Comparison of ENCODE assay signal across 9 cellular contexts in genomic region chr12:16939871-16940306, GRCh38.
DNase-seq lines count a peak whose midpoint lies in the region; ATAC-seq and TF ChIP-seq lines count a peak whose summit lies in the region.
"Had no signal": no experiment of that assay in that cellular context is flagged by ENCODE, and none has a peak within 500 bp of the region (broad histone marks: within the 10 kb centered on the region; RNA-seq: fewer than 3 reads in every experiment).

No MANE protein-coding gene starts in this region.

- H3K27ac ChIP-seq in SU-DHL-6 (ENCODE audit: low read depth, low read length): no peak overlapping the region
- no peak overlapping the region for H3K27ac ChIP-seq in substantia nigra (ENCODE audit: low read depth, low read length, poor library complexity, severe bottlenecking)
- no peak overlapping the region for H3K27ac ChIP-seq in coronary artery
- H3K27ac ChIP-seq: SJSA1 had no signal

- no peaks in the 10 kb centered on the region for H3F3A ChIP-seq in SU-DHL-6 (ENCODE audit: insufficient read depth)

- no peaks in the 10 kb centered on the region for H3K9me2 ChIP-seq in SU-DHL-6 (replicated peaks; ENCODE audit: insufficient read depth, low read length)

- H3K79me2 ChIP-seq in SU-DHL-6 (ENCODE audit: insufficient read depth, low read length): no peaks in the 10 kb centered on the region

- TF ChIP-seq CTCF in SU-DHL-6 (IDR thresholded peaks at IDR 0.05; ENCODE audit: insufficient read depth, low read length, poor library complexity, severe bottlenecking) (peak; percentile 84), coronary artery (IDR thresholded peaks at IDR 0.05) (no peak)

- H4K20me1 ChIP-seq in SU-DHL-6 (ENCODE audit: low read depth, low read length): no peaks in the 10 kb centered on the region

- no peaks in the 10 kb centered on the region for H3K36me3 ChIP-seq in SU-DHL-6 (ENCODE audit: low read length)
- H3K36me3 ChIP-seq: SJSA1 had no signal

- no peak overlapping the region for H3K4me2 ChIP-seq in SU-DHL-6 (ENCODE audit: low read depth, low read length, poor library complexity, severe bottlenecking)

- ATAC-seq in GM18867 (IDR thresholded peaks at IDR 0.05; ENCODE audit: unreplicated experiment) (peak; percentile 100), HG02938 (IDR thresholded peaks at IDR 0.05; ENCODE audit: unreplicated experiment) (peak; percentile 97)

- H3K4me3 ChIP-seq in SU-DHL-6 (ENCODE audit: insufficient read depth, low read length, poor library complexity, severe bottlenecking) (no peak overlapping the region), coronary artery (no peak overlapping the region)
- H3K4me3 ChIP-seq: SJSA1 had no signal

- H2AFZ ChIP-seq in SU-DHL-6 (ENCODE audit: low read depth, low read length, severe bottlenecking): peak overlapping the region; percentile 32

- H3K9me3 ChIP-seq in SU-DHL-6 (ENCODE audit: insufficient read depth, low read length): no peaks in the 10 kb centered on the region

- H3K27me3 ChIP-seq in SU-DHL-6 (ENCODE audit: low read length): no peaks in the 10 kb centered on the region
- H3K27me3 ChIP-seq: SJSA1 had no signal

- DNase-seq in COLO668 (lab: John Stamatoyannopoulos, UW; ENCODE audit: unreplicated experiment) (peak; percentile 29), NCI-H1092 (lab: John Stamatoyannopoulos, UW) (peak; percentile 10), hepatic stellate cell (ENCODE audit: low spot score) (peak; percentile 4), substantia nigra (lab: John Stamatoyannopoulos, UW) (no peak), coronary artery (ENCODE audit: low spot score) (no peak)

- no peak overlapping the region for H3K9ac ChIP-seq in SU-DHL-6 (ENCODE audit: low read length)

Comparison
In these comparisons a context has a peak if more than half of its experiments do, and no peak if none do; other contexts are left out.
1. DNase-seq: peak in COLO668 (single experiment), NCI-H1092 (single experiment) and hepatic stellate cell (single experiment); none in substantia nigra (0 of 49) and coronary artery (single experiment).